ENCODE assay signal across 1 cellular context in genomic region chr5:82594097-82594496, GRCh38.
TF ChIP-seq lines count a peak whose summit lies in the region.

No MANE protein-coding gene starts in this region.

TF ChIP-seq in H1, 55 proteins besides CTCF, POLR2A, EP300 and RAD21:
- TF ChIP-seq EGR1 (IDR thresholded peaks at IDR 0.05; ENCODE audit: borderline replicate concordance, low read depth, low read length) = no peak
- no peak for TF ChIP-seq CREB1 (IDR thresholded peaks at IDR 0.05)
- TF ChIP-seq SAP30 (IDR thresholded peaks at IDR 0.05; ENCODE audit: insufficient read depth, insufficient replicate concordance, low read length) = no peak
- no peak for TF ChIP-seq HDAC2 (IDR thresholded peaks at IDR 0.05; ENCODE audit: borderline replicate concordance in 1 of 2, low read depth in 2 of 2, low read length in 2 of 2)
- TF ChIP-seq KDM1A (IDR thresholded peaks at IDR 0.05; ENCODE audit: borderline replicate concordance, low read length) = no peak
- no peak for TF ChIP-seq RXRA (IDR thresholded peaks at IDR 0.05; ENCODE audit: insufficient read depth, low read depth, low read length)
- no peak for TF ChIP-seq TAF1 (IDR thresholded peaks at IDR 0.05; ENCODE audit: low read depth, low read length)
- TF ChIP-seq SUZ12 (IDR thresholded peaks at IDR 0.05; ENCODE audit: low read length) = no peak
- no peak for TF ChIP-seq MAFK (IDR thresholded peaks at IDR 0.05; ENCODE audit: low read depth, low read length)
- no peak for TF ChIP-seq KDM4A (IDR thresholded peaks at IDR 0.05; ENCODE audit: low read depth, low read length, severe bottlenecking)
- no peak for TF ChIP-seq GTF2F1 (IDR thresholded peaks at IDR 0.05; ENCODE audit: borderline replicate concordance, low read depth, low read length)
- TF ChIP-seq CEBPB (IDR thresholded peaks at IDR 0.05; ENCODE audit: low read depth, low read length) = no peak
- no peak for TF ChIP-seq SIN3A (conservative IDR thresholded peaks at IDR 0.05 in 1 of 2, IDR thresholded peaks at IDR 0.05 in 1 of 2; ENCODE audit: low read depth in 1 of 2, low read length in 2 of 2)
- no peak for TF ChIP-seq TBP (IDR thresholded peaks at IDR 0.05; ENCODE audit: low read depth, low read length)
- no peak for TF ChIP-seq RNF2 (IDR thresholded peaks at IDR 0.05; ENCODE audit: borderline replicate concordance, low read depth, low read length, missing control alignments, poor library complexity, severe bottlenecking)
